In the genomic region with DNA sequence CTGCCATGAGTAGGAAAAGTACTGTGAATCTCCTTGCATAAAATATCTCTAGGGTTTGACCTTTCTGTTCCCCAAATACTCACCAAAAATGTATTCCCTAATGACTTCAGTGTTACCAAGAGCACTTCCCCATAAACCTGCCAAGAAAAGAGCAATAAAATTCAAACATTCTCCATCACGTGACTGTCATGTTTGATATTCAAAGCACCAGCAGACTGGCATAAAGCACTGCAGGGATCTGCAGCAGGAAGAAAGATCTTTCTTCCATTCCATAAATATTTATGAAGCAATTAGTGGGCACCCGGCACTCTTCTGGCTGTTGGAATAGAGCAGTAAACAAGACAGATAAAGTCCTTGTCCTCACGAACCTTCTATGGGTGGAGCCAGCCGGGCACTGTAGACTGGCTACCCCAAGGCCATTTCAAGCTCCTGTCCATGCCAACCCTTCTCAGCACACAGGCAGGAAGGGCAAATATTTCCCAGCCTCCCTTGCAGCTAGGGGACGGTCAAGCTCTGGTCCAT, we compare ENCODE assay signal across 19 cellular contexts. TPM values are rescaled to one million over a fixed set of nuclear protein-coding genes. Genes with fewer than 3 reads are reported as not detected.
DNase-seq lines count a peak whose midpoint lies in the region; ATAC-seq and TF ChIP-seq lines count a peak whose summit lies in the region.
"Had no signal": no experiment of that assay in that cellular context is flagged by ENCODE, and none has a peak within 500 bp of the region (broad histone marks: within the 10 kb centered on the region; RNA-seq: fewer than 3 reads in every experiment).

No MANE protein-coding gene starts in this region.

- peaks cover 12% of the 10 kb centered on the region for H3K36me3 Mint-ChIP-seq in chondrocyte (ENCODE audit: low read depth)
- H3K36me3 Mint-ChIP-seq in osteocyte (ENCODE audit: unreplicated experiment) = no peaks in the 10 kb centered on the region
- H3K36me3 Mint-ChIP-seq: activated naive CD8-positive, alpha-beta T cell treated with anti-CD3 and anti-CD28 coated beads for 36 hours; immature natural killer cell had no signal

- TF ChIP-seq CTCF in AG10803 (conservative IDR thresholded peaks at IDR 0.05; ENCODE audit: low read length) (no peak), chondrocyte (IDR thresholded peaks at IDR 0.05) (no peak), omental fat pad (IDR thresholded peaks at IDR 0.05) (no peak), osteocyte (IDR thresholded peaks at IDR 0.05) (no peak)

- DNase-seq in AG10803 (ENCODE audit: low read depth) (peak; percentile 80), SJSA1 (ENCODE audit: low read depth in 1 of 2, low spot score in 2 of 2) (peak; percentile 55 to 56), middle frontal gyrus (ENCODE audit: extremely low spot score, low spot score) (peak; percentile 29), chondrocyte (ENCODE audit: low spot score) (no peak), omental fat pad (ENCODE audit: low spot score) (no peak), osteocyte (ENCODE audit: extremely low spot score, unreplicated experiment) (no peak)
- DNase-seq in activated naive CD4-positive, alpha-beta T cell (lab: John Stamatoyannopoulos, UW) = no peak
- DNase-seq: activated CD4-positive, alpha-beta T cell treated with anti-CD3 and anti-CD28 coated beads for 4 hours; activated naive CD8-positive, alpha-beta T cell treated with anti-CD3 and anti-CD28 coated beads for 36 hours; immature natural killer cell; mammary epithelial cell; Peyer's patch; stimulated activated CD4-positive, alpha-beta T cell treated with anti-CD3 and anti-CD28 coated beads, Interleukin-2, amount 100 ng/mL, for 48 hours; stimulated activated CD8-positive, alpha-beta memory T cell treated with anti-CD3 and anti-CD28 coated beads, Interleukin-4, amount 100 ng/mL, for 48 hours; T-helper 17 cell had no signal

- H3K4me3 ChIP-seq in AG10803 (ENCODE audit: low read length) (no peak overlapping the region), SJSA1 (no peak overlapping the region)
- H3K4me3 ChIP-seq: Peyer's patch had no signal

- peaks cover 32% of the 10 kb centered on the region for H3K4me1 ChIP-seq in SJSA1 (replicated peaks)

- no peak for TF ChIP-seq EP300 in Ishikawa (IDR thresholded peaks at IDR 0.05; ENCODE audit: borderline replicate concordance)

- TF ChIP-seq RAD21 in Ishikawa (IDR thresholded peaks at IDR 0.05; ENCODE audit: low read depth) = no peak

- peaks cover 8% of the 10 kb centered on the region for H3K36me3 ChIP-seq in SJSA1

- peaks cover 4% of the 10 kb centered on the region for H3K4me1 Mint-ChIP-seq in chondrocyte (ENCODE audit: low read depth)
- H3K4me1 Mint-ChIP-seq in osteocyte (ENCODE audit: unreplicated experiment) = peaks cover 5% of the 10 kb centered on the region
- H3K4me1 Mint-ChIP-seq: activated naive CD8-positive, alpha-beta T cell treated with anti-CD3 and anti-CD28 coated beads for 36 hours; immature natural killer cell; nephron; T-helper 17 cell had no signal

- peaks cover 20% of the 10 kb centered on the region for H3K9me3 ChIP-seq in SJSA1 (replicated peaks)
- H3K9me3 ChIP-seq: Peyer's patch had no signal

- H3K27me3 Mint-ChIP-seq in chondrocyte (ENCODE audit: low read depth) = peaks cover 10% of the 10 kb centered on the region
- H3K27me3 Mint-ChIP-seq in osteocyte (ENCODE audit: unreplicated experiment) = peaks cover 23% of the 10 kb centered on the region

- H3K27ac Mint-ChIP-seq in chondrocyte (ENCODE audit: unreplicated experiment) (no peak overlapping the region), osteocyte (ENCODE audit: unreplicated experiment) (no peak overlapping the region)
- H3K27ac Mint-ChIP-seq: activated naive CD8-positive, alpha-beta T cell treated with anti-CD3 and anti-CD28 coated beads for 36 hours; immature natural killer cell; nephron; T-helper 17 cell had no signal

- ATAC-seq in omental fat pad (ENCODE audit: low FRiP score) = no peak
- ATAC-seq: T-helper 17 cell had no signal

- no peaks in the 10 kb centered on the region for H3K27me3 ChIP-seq in SJSA1 (replicated peaks)
- H3K27me3 ChIP-seq: Peyer's patch had no signal

- peak overlapping the region; percentile 4; the same call in 1 of the 2 replicates for H3K27ac ChIP-seq in SJSA1
- H3K27ac ChIP-seq: Peyer's patch had no signal

- H3K4me3 Mint-ChIP-seq in chondrocyte (ENCODE audit: unreplicated experiment) = no peak overlapping the region
- H3K4me3 Mint-ChIP-seq in osteocyte (ENCODE audit: unreplicated experiment) = no peak overlapping the region
- H3K4me3 Mint-ChIP-seq: activated naive CD8-positive, alpha-beta T cell treated with anti-CD3 and anti-CD28 coated beads for 36 hours; immature natural killer cell; nephron; T-helper 17 cell had no signal

- peaks cover 19% of the 10 kb centered on the region for H3K9me3 Mint-ChIP-seq in chondrocyte (ENCODE audit: low read depth)
- H3K9me3 Mint-ChIP-seq in osteocyte (ENCODE audit: unreplicated experiment) = peaks cover 19% of the 10 kb centered on the region
- H3K9me3 Mint-ChIP-seq: immature natural killer cell had no signal

TF ChIP-seq in Ishikawa, 13 proteins besides CTCF, POLR2A, EP300 and RAD21:
- no peak for TF ChIP-seq TEAD4 (IDR thresholded peaks at IDR 0.05)
- TF ChIP-seq, protein P1, sequence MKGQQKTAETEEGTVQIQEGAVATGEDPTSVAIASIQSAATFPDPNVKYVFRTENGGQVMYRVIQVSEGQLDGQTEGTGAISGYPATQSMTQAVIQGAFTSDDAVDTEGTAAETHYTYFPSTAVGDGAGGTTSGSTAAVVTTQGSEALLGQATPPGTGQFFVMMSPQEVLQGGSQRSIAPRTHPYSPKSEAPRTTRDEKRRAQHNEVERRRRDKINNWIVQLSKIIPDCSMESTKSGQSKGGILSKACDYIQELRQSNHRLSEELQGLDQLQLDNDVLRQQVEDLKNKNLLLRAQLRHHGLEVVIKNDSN (IDR thresholded peaks at IDR 0.05) = peak; percentile 62; the same call in 1 of the 2 replicates

RNA-seq across cellular contexts. Expression of gene PLA2G4C, which starts 20.3 kb away (rescaled TPM):
- total RNA-seq in SJSA1 (2014; rRNA removed; shearing (Covaris generic)) = 3.4 and 7.9 TPM in 2 replicates
- total RNA-seq in chondrocyte = 1.9 to 5.6 TPM (median 4.0 TPM) in 3 replicates
- 1 to 10 TPM; 1.7 to 5.7 (median 3.9) TPM for total RNA-seq in omental fat pad
- total RNA-seq in osteocyte = 4.8 and 5.5 TPM in 2 replicates

RNA-seq across cellular contexts. Expression of gene CABP5, which starts 46.5 kb away (rescaled TPM):
- not detected in 2 replicates for total RNA-seq in SJSA1 (2014; rRNA removed; shearing (Covaris generic))
- total RNA-seq in chondrocyte (not detected in 3 replicates), omental fat pad (not detected), osteocyte (not detected in 2 replicates)
- total RNA-seq: activated naive CD8-positive, alpha-beta T cell treated with anti-CD3 and anti-CD28 coated beads for 36 hours; cardiac septum; mammary epithelial cell; NCI-H460; Peyer's patch had no signal

Comparison
In these comparisons a context has a peak if more than half of its experiments do, and no peak if none do; other contexts are left out.
1. DNase-seq: peak in AG10803 (single experiment), SJSA1 (2 of 2) and middle frontal gyrus (single experiment); none in chondrocyte (single experiment), omental fat pad (single experiment), osteocyte (single experiment) and activated naive CD4-positive, alpha-beta T cell (0 of 4).